In the genomic region with DNA sequence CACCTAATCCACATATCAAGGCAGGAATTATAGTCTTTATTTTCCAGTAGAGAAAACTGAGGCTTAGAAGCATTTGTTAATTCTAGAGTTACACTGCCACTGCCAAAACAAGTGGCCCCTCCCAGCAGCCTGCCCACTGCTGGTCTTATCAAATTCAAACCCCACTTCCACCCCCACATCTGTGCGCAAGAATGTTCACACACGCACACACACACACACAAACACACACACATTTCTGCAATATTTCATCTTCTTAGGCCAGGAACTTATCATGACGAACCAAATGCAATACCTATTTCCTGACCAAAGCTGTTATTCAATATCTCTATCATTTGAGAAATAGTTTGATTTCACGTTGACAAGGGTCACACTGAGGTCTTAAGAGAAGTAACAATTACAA, we compare ENCODE assay signal across 1 cellular context.
TF ChIP-seq lines count a peak whose summit lies in the region.

No MANE protein-coding gene starts in this region.

TF ChIP-seq in K562, 482 proteins besides CTCF, POLR2A, EP300 and RAD21 (continued from another document and continues in another):
- TF ChIP-seq NKRF (IDR thresholded peaks at IDR 0.05; ENCODE audit: borderline replicate concordance) = no peak
- 0 out of 2 replicates have a peak, but pooled peaks have one; percentile 33 for TF ChIP-seq SMARCC2 (IDR thresholded peaks at IDR 0.05; ENCODE audit: low read depth)
- no peak for TF ChIP-seq KLF10 (CRISPR knock-in tag; IDR thresholded peaks at IDR 0.05)
- TF ChIP-seq, protein P1, sequence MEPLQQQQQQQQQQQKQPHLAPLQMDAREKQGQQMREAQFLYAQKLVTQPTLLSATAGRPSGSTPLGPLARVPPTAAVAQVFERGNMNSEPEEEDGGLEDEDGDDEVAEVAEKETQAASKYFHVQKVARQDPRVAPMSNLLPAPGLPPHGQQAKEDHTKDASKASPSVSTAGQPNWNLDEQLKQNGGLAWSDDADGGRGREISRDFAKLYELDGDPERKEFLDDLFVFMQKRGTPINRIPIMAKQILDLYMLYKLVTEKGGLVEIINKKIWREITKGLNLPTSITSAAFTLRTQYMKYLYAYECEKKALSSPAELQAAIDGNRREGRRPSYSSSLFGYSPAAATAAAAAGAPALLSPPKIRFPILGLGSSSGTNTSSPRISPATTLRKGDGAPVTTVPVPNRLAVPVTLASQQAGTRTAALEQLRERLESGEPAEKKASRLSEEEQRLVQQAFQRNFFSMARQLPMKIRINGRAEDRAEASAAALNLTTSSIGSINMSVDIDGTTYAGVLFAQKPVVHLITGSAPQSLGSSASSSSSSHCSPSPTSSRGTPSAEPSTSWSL (CRISPR knock-in tag; IDR thresholded peaks at IDR 0.05; ENCODE audit: borderline replicate concordance) = no peak
- peak; percentile 41; the same call in 1 of the 2 replicates for TF ChIP-seq TAL1 (IDR thresholded peaks at IDR 0.05)
- no peak for TF ChIP-seq GATAD2B (IDR thresholded peaks at IDR 0.05; ENCODE audit: borderline replicate concordance)
- TF ChIP-seq ZBTB9 (CRISPR knock-in tag; IDR thresholded peaks at IDR 0.05) = no peak
- TF ChIP-seq STAT5B (CRISPR knock-in tag; IDR thresholded peaks at IDR 0.05) = no peak
- TF ChIP-seq CEBPG (CRISPR knock-in tag; IDR thresholded peaks at IDR 0.05) = no peak
- TF ChIP-seq CEBPG (tag; conservative IDR thresholded peaks at IDR 0.05 in 1 of 2, IDR thresholded peaks at IDR 0.05 in 1 of 2) = peak in 1 of 2 experiments; percentile 45; a peak in 1 of 4 replicates
- 0 out of 2 replicates have a peak, but pooled peaks have one; percentile 47 for TF ChIP-seq SMARCE1 (IDR thresholded peaks at IDR 0.05)
- TF ChIP-seq CTCFL (IDR thresholded peaks at IDR 0.05; ENCODE audit: borderline replicate concordance, insufficient read depth, low read depth, low read length, poor library complexity, severe bottlenecking) = no peak
- TF ChIP-seq CSDE1 (IDR thresholded peaks at IDR 0.05) = no peak
- TF ChIP-seq U2AF1 (optimal IDR thresholded peaks at IDR 0.05; ENCODE audit: low read depth, low read length) = no peak
- TF ChIP-seq SMARCB1 (IDR thresholded peaks at IDR 0.05; ENCODE audit: insufficient read length, low read depth) = no peak
- TF ChIP-seq RBM17 (IDR thresholded peaks at IDR 0.05; ENCODE audit: borderline replicate concordance, low read depth, low read length) = no peak
- peak; percentile 65; the same call in 1 of the 2 replicates for TF ChIP-seq SMARCA4 (IDR thresholded peaks at IDR 0.05)
- no peak for TF ChIP-seq CC2D1A (IDR thresholded peaks at IDR 0.05)
- no peak for TF ChIP-seq POLR2G (IDR thresholded peaks at IDR 0.05; ENCODE audit: low read depth, low read length)
- TF ChIP-seq ZNF395 (CRISPR knock-in tag; IDR thresholded peaks at IDR 0.05) = no peak
- no peak for TF ChIP-seq ZNF76 (CRISPR knock-in tag; IDR thresholded peaks at IDR 0.05; ENCODE audit: borderline replicate concordance)
- TF ChIP-seq MYC (IDR thresholded peaks at IDR 0.05; ENCODE audit: low read depth, low read length) = no peak
- no peak for TF ChIP-seq MYC (CRISPR knock-in tag; IDR thresholded peaks at IDR 0.05; ENCODE audit: borderline replicate concordance, low read depth)
- TF ChIP-seq ESRRB (CRISPR knock-in tag; IDR thresholded peaks at IDR 0.05; ENCODE audit: borderline replicate concordance) = no peak
- TF ChIP-seq TGIF2 (CRISPR knock-in tag; IDR thresholded peaks at IDR 0.05) = no peak
- no peak for TF ChIP-seq BCLAF1 (IDR thresholded peaks at IDR 0.05; ENCODE audit: borderline replicate concordance in 1 of 2, control insufficient read depth in 1 of 2, low read depth in 2 of 2, low read length in 1 of 2)
- no peak for TF ChIP-seq TFAM (CRISPR knock-in tag; conservative IDR thresholded peaks at IDR 0.05)
- no peak for TF ChIP-seq SUPT5H (IDR thresholded peaks at IDR 0.05)
- no peak for TF ChIP-seq PHF20 (IDR thresholded peaks at IDR 0.05; ENCODE audit: partially characterized antibody)
- TF ChIP-seq DPF2 (IDR thresholded peaks at IDR 0.05) = peak; percentile 66
- no peak for TF ChIP-seq TAF9B (IDR thresholded peaks at IDR 0.05; ENCODE audit: partially characterized antibody)
- no peak for TF ChIP-seq HMGN3 (IDR thresholded peaks at IDR 0.05; ENCODE audit: borderline replicate concordance, extremely low read depth, insufficient read length, low read depth, low read length)
- TF ChIP-seq FUS (optimal IDR thresholded peaks at IDR 0.05; ENCODE audit: low read depth, low read length) = no peak
- TF ChIP-seq BMI1 (IDR thresholded peaks at IDR 0.05; ENCODE audit: low read length) = no peak
- no peak for TF ChIP-seq SAFB2 (IDR thresholded peaks at IDR 0.05; ENCODE audit: borderline replicate concordance, low read depth, low read length, severe bottlenecking)
- no peak for TF ChIP-seq ZNF696 (CRISPR knock-in tag; conservative IDR thresholded peaks at IDR 0.05)
- TF ChIP-seq TRIM25 (IDR thresholded peaks at IDR 0.05; ENCODE audit: borderline replicate concordance) = no peak
- no peak for TF ChIP-seq NCOA4 (IDR thresholded peaks at IDR 0.05; ENCODE audit: partially characterized antibody)
- TF ChIP-seq ZNF217 (CRISPR knock-in tag; IDR thresholded peaks at IDR 0.05) = no peak
- TF ChIP-seq TAF1 (IDR thresholded peaks at IDR 0.05; ENCODE audit: control insufficient read depth, extremely low read depth, insufficient read depth, low read length, severe bottlenecking) = no peak
- TF ChIP-seq PCBP1 (IDR thresholded peaks at IDR 0.05; ENCODE audit: low read depth, low read length, poor library complexity, severe bottlenecking) = no peak
